31 cellular contexts compared by ENCODE assay signal in genomic region chr6:149580880-149581279, GRCh38.
"Had no signal": no experiment of that assay in that cellular context is flagged by ENCODE, and none has a peak within 500 bp of the region (broad histone marks: within the 10 kb centered on the region; RNA-seq: fewer than 3 reads in every experiment).

No MANE protein-coding gene starts in this region.

- H3K4me3 ChIP-seq: hepatocyte, left ventricle myocardium inferior, lung, mucosa of descending colon, pancreas, prostate gland, skin epidermis, stomach, testis, thyroid gland, transverse colon, upper lobe of left lung, vagina had no signal

- H3K27ac Mint-ChIP-seq: natural killer cell treated with Interleukin-12 subunit alpha and Interleukin-12 subunit beta and Interleukin-15 and Interleukin-18, amount 100 ng/mL, for 72 hours; stimulated activated naive B cell treated with anti-CD40 and anti-IgM and Interleukin-4, amounts not matched to agents 10 μg/mL and 1 μg/mL and 100 μg/mL, for 72 hours had no signal

- H3K27me3 ChIP-seq: hepatocyte, pancreas, stomach, testis, thyroid gland, transverse colon, upper lobe of left lung, vagina had no signal

- H3K9me3 ChIP-seq: left ventricle myocardium inferior, mucosa of descending colon, pancreas, prostate gland, stomach, testis, thyroid gland, transverse colon, upper lobe of left lung, vagina had no signal

- H3K4me3 Mint-ChIP-seq: memory B cell; naive thymus-derived CD4-positive, alpha-beta T cell; natural killer cell treated with Interleukin-12 subunit alpha and Interleukin-12 subunit beta and Interleukin-15 and Interleukin-18, amount 100 ng/mL, for 72 hours; neural crest cell; stimulated activated naive B cell treated with anti-CD40 and anti-IgM and Interleukin-4, amounts not matched to agents 10 μg/mL and 1 μg/mL and 100 μg/mL, for 72 hours had no signal

- H3K27me3 Mint-ChIP-seq: memory B cell; naive thymus-derived CD4-positive, alpha-beta T cell; natural killer cell treated with Interleukin-12 subunit alpha and Interleukin-12 subunit beta and Interleukin-15 and Interleukin-18, amount 100 ng/mL, for 72 hours; stimulated activated naive B cell treated with anti-CD40 and anti-IgM and Interleukin-4, amounts not matched to agents 10 μg/mL and 1 μg/mL and 100 μg/mL, for 72 hours had no signal

- H3K4me1 ChIP-seq: left ventricle myocardium inferior, pancreas, prostate gland, stomach, testis, thyroid gland, transverse colon, upper lobe of left lung, vagina had no signal

- H3K9me3 Mint-ChIP-seq: memory B cell; natural killer cell treated with Interleukin-12 subunit alpha and Interleukin-12 subunit beta and Interleukin-15 and Interleukin-18, amount 100 ng/mL, for 72 hours; neural crest cell; stimulated activated naive B cell treated with anti-CD40 and anti-IgM and Interleukin-4, amounts not matched to agents 10 μg/mL and 1 μg/mL and 100 μg/mL, for 72 hours had no signal

- H3K27ac ChIP-seq: hepatocyte, left ventricle myocardium inferior, pancreas, prostate gland, skin epidermis, stomach, testis, thyroid gland, transverse colon, upper lobe of left lung, vagina had no signal

- H3K4me1 Mint-ChIP-seq: neural crest cell; stimulated activated naive B cell treated with anti-CD40 and anti-IgM and Interleukin-4, amounts not matched to agents 10 μg/mL and 1 μg/mL and 100 μg/mL, for 72 hours had no signal

- ATAC-seq: left colon; mucosa of descending colon; naive thymus-derived CD4-positive, alpha-beta T cell; natural killer cell treated with Interleukin-12 subunit alpha and Interleukin-12 subunit beta and Interleukin-15 and Interleukin-18, amount 100 ng/mL, for 72 hours; pancreas; right cardiac atrium; sciatic nerve; stimulated activated naive B cell treated with anti-CD40 and anti-IgM and Interleukin-4, amounts not matched to agents 10 μg/mL and 1 μg/mL and 100 μg/mL, for 72 hours; stimulated activated naive CD8-positive, alpha-beta T cell treated with anti-CD3 and anti-CD28 coated beads, Interleukin-15, Interleukin-2, amounts not matched to agents 100 U/mL and 50 U/mL, for 24 hours had no signal

- DNase-seq: kidney; left colon; left ventricle myocardium inferior; midbrain; mucosa of descending colon; naive thymus-derived CD4-positive, alpha-beta T cell; nucleus accumbens; pancreas; posterior cingulate gyrus; retina; right cardiac atrium; stimulated activated CD4-positive, alpha-beta T cell treated with anti-CD3 and anti-CD28 coated beads, Interleukin-12 subunit alpha, Interleukin-12 subunit beta, amount 100 ng/mL, for 4 hours; stimulated activated CD4-positive, alpha-beta T cell treated with anti-CD3 and anti-CD28 coated beads, Interleukin-15, amount 100 ng/mL, for 24 hours; stimulated activated CD4-positive, alpha-beta T cell treated with anti-CD3 and anti-CD28 coated beads, Interleukin-2, amount 100 ng/mL, for 24 hours; stimulated activated CD4-positive, alpha-beta T cell treated with anti-CD3 and anti-CD28 coated beads, Interleukin-4, amount 100 ng/mL, for 1 hour; stimulated activated naive B cell treated with anti-CD40 and anti-IgM and Interleukin-4, amounts not matched to agents 10 μg/mL and 1 μg/mL and 100 μg/mL, for 72 hours; stimulated activated naive CD8-positive, alpha-beta T cell treated with anti-CD3 and anti-CD28 coated beads, Interleukin-15, Interleukin-2, amounts not matched to agents 100 U/mL and 50 U/mL, for 24 hours; stomach; testis; thyroid gland; transverse colon; upper lobe of left lung had no signal
